Comparison of ENCODE assay signal across 16 cellular contexts in the genomic region with DNA sequence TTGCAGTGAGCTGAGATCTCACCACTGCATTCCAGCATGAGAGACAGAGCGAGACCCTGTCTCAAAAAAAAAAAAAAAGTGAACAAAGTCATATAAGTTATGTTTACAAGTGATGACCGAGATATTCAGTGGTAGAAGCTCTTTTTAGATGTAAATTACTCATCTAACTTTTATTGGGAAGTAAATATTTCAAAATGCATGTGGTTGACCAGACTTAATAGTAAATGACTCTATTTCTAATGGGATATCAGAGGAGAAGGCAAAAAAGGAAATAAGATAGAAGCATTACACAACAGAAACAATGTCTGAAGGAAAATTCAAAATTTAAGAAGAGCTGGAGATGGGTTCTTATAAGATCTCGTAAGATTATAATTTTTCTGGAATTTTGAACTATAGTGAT.
A peak's percentile ranks its signal among the peaks of the same experiment; 100 is the strongest.
DNase-seq lines count a peak whose midpoint lies in the region; ATAC-seq and TF ChIP-seq lines count a peak whose summit lies in the region.
"Had no signal": no experiment of that assay in that cellular context is flagged by ENCODE, and none has a peak within 500 bp of the region (broad histone marks: within the 10 kb centered on the region; RNA-seq: fewer than 3 reads in every experiment).

No MANE protein-coding gene starts in this region.

- no peak overlapping the region for H3K4me3 ChIP-seq in left ventricle myocardium inferior
- H3K4me3 ChIP-seq in right cardiac atrium (ENCODE audit: low read length), result no peak overlapping the region
- H3K4me3 ChIP-seq in OCI-LY3 (ENCODE audit: low read length), result no peak overlapping the region
- H3K4me3 ChIP-seq in hepatocyte, result no peak overlapping the region
- no peak overlapping the region for H3K4me3 ChIP-seq in uterus
- peak overlapping the region in 1 of 4 donors; percentile 11 for H3K4me3 ChIP-seq in adrenal gland
- H3K4me3 ChIP-seq: colonic mucosa, prostate gland had no signal

- H2AFZ ChIP-seq in OCI-LY3 (ENCODE audit: low read depth, low read length), result no peak overlapping the region; the same call in 1 of the 2 replicates
- H2AFZ ChIP-seq in hepatocyte, result no peak overlapping the region

- TF ChIP-seq CTCF in left ventricle myocardium inferior (IDR thresholded peaks at IDR 0.05; ENCODE audit: borderline replicate concordance), result no peak
- no peak for TF ChIP-seq CTCF in OCI-LY3 (IDR thresholded peaks at IDR 0.05; ENCODE audit: low read depth, low read length)
- no peak for TF ChIP-seq CTCF in hepatocyte (IDR thresholded peaks at IDR 0.05; ENCODE audit: poor library complexity)
- TF ChIP-seq CTCF in uterus (IDR thresholded peaks at IDR 0.05), result no peak
- no peak for TF ChIP-seq CTCF in adrenal gland (IDR thresholded peaks at IDR 0.05)

- H3K27me3 ChIP-seq in left ventricle myocardium inferior (ENCODE audit: low read depth) (no peaks in the 10 kb centered on the region), right cardiac atrium (ENCODE audit: control insufficient read depth, insufficient read depth) (no peaks in the 10 kb centered on the region), OCI-LY3 (ENCODE audit: low read depth, low read length) (no peaks in the 10 kb centered on the region), hepatocyte (no peaks in the 10 kb centered on the region), uterus (no peaks in the 10 kb centered on the region), adrenal gland (no peaks in the 10 kb centered on the region)
- H3K27me3 ChIP-seq: colonic mucosa had no signal

- peak overlapping the region; percentile 78 for H3K27ac ChIP-seq in left ventricle myocardium inferior (replicated peaks)
- H3K27ac ChIP-seq in right cardiac atrium (ENCODE audit: low read length), result no peak overlapping the region
- H3K27ac ChIP-seq in OCI-LY3 (ENCODE audit: low read length), result peak overlapping the region; percentile 97
- peak overlapping the region; percentile 67 for H3K27ac ChIP-seq in hepatocyte
- peak overlapping the region; percentile 72 to 85 for H3K27ac ChIP-seq in uterus
- no peak overlapping the region for H3K27ac ChIP-seq in adrenal gland
- H3K27ac ChIP-seq: prostate gland, VCaP had no signal

- WGBS in right cardiac atrium, result 92% methylated on average over 3 of the region's 3 CpGs
- WGBS in hepatocyte (ENCODE audit: low lambda C conversion rate, missing lambda C conversion rate), result 90% methylated on average over 3 of the region's 3 CpGs
- WGBS in adrenal gland, 4 donors, result 70 to 85% (median 80%) methylated on average over 3 of the region's 3 CpGs

- no peaks in the 10 kb centered on the region for H3K9me2 ChIP-seq in hepatocyte (replicated peaks; ENCODE audit: insufficient read depth)

- intact Hi-C loops in left ventricle myocardium inferior (cut with micrococcal nuclease), result no loop called here
- intact Hi-C loops in right cardiac atrium (cut with DNase I), result no loop called here
- intact Hi-C loops in uterus (cut with DNase I; ENCODE audit: low total_unique reads), result no loop called here
- intact Hi-C loops in adrenal gland (cut with DNase I), result no loop called here

- H3K9ac ChIP-seq in OCI-LY3 (ENCODE audit: low read length), result peak overlapping the region; percentile 10; the same call in 1 of the 2 replicates

- TF ChIP-seq POLR2A in uterus (IDR thresholded peaks at IDR 0.05) (no peak), adrenal gland (IDR thresholded peaks at IDR 0.05) (no peak)

- DNase-seq in left ventricle myocardium inferior, result no peak
- no peak for DNase-seq in right cardiac atrium
- no peak for DNase-seq in hepatocyte (ENCODE audit: low spot score)
- no peak for DNase-seq in uterus
- DNase-seq in adrenal gland, result no peak
- no peak for DNase-seq in inferior parietal cortex (ENCODE audit: extremely low spot score)
- no peak for DNase-seq in NCI-H2227 treated with DMSO at 0.1 percent for 48 hours (lab: John Stamatoyannopoulos, UW)
- DNase-seq: Calu3, colonic mucosa, GF-D8, Kasumi-1, natural killer cell, NCI-H524 had no signal

- H3K36me3 ChIP-seq in left ventricle myocardium inferior (no peaks in the 10 kb centered on the region), OCI-LY3 (replicated peaks; ENCODE audit: low read depth, low read length) (no peaks in the 10 kb centered on the region), hepatocyte (replicated peaks; ENCODE audit: insufficient read depth, low read depth) (no peaks in the 10 kb centered on the region), uterus (no peaks in the 10 kb centered on the region), adrenal gland (replicated peaks in 1 of 2) (no peaks in the 10 kb centered on the region)
- H3K36me3 ChIP-seq: colonic mucosa, prostate gland had no signal

- H3K4me1 ChIP-seq in left ventricle myocardium inferior (peaks cover 29% of the 10 kb centered on the region), right cardiac atrium (ENCODE audit: control insufficient read depth, insufficient read depth, low read length) (peaks cover 2% of the 10 kb centered on the region), OCI-LY3 (ENCODE audit: low read length) (peaks cover 70% of the 10 kb centered on the region), hepatocyte (ENCODE audit: insufficient read depth) (peaks cover 12% of the 10 kb centered on the region), uterus (no peaks in the 10 kb centered on the region), adrenal gland (replicated peaks in 1 of 2) (peaks cover 2% of the 10 kb centered on the region in 2 donors)
- H3K4me1 ChIP-seq: colonic mucosa, prostate gland had no signal

- H4K20me1 ChIP-seq in OCI-LY3 (ENCODE audit: insufficient read depth, low read length) (no peaks in the 10 kb centered on the region), hepatocyte (ENCODE audit: insufficient read depth, poor library complexity, severe bottlenecking) (no peaks in the 10 kb centered on the region)

- H3K4me2 ChIP-seq in OCI-LY3 (ENCODE audit: low read length), result 0 out of 2 replicates have a peak overlapping the region, but pooled peaks have one; percentile 8
- no peak overlapping the region for H3K4me2 ChIP-seq in hepatocyte

- H3K79me2 ChIP-seq in OCI-LY3 (ENCODE audit: low read length) (no peaks in the 10 kb centered on the region), hepatocyte (no peaks in the 10 kb centered on the region)

- no peak for ATAC-seq in right cardiac atrium
- ATAC-seq: natural killer cell had no signal

- H3K9me3 ChIP-seq in left ventricle myocardium inferior (replicated peaks) (no peaks in the 10 kb centered on the region), right cardiac atrium (ENCODE audit: control insufficient read depth, low read length) (no peaks in the 10 kb centered on the region), OCI-LY3 (ENCODE audit: insufficient read depth, low read length) (no peaks in the 10 kb centered on the region), hepatocyte (ENCODE audit: low read depth) (no peaks in the 10 kb centered on the region), uterus (no peaks in the 10 kb centered on the region), adrenal gland (replicated peaks in 1 of 3) (no peaks in the 10 kb centered on the region)
- H3K9me3 ChIP-seq: colonic mucosa, prostate gland had no signal

Comparison
In these comparisons a context has a peak if more than half of its experiments do, and no peak if none do; other contexts are left out.
1. H3K27ac ChIP-seq: peak in left ventricle myocardium inferior (single experiment), OCI-LY3 (single experiment), hepatocyte (single experiment) and uterus (2 of 2); none in right cardiac atrium (single experiment) and adrenal gland (0 of 5).